Comparison of ENCODE assay signal across 8 cellular contexts in the genomic region with DNA sequence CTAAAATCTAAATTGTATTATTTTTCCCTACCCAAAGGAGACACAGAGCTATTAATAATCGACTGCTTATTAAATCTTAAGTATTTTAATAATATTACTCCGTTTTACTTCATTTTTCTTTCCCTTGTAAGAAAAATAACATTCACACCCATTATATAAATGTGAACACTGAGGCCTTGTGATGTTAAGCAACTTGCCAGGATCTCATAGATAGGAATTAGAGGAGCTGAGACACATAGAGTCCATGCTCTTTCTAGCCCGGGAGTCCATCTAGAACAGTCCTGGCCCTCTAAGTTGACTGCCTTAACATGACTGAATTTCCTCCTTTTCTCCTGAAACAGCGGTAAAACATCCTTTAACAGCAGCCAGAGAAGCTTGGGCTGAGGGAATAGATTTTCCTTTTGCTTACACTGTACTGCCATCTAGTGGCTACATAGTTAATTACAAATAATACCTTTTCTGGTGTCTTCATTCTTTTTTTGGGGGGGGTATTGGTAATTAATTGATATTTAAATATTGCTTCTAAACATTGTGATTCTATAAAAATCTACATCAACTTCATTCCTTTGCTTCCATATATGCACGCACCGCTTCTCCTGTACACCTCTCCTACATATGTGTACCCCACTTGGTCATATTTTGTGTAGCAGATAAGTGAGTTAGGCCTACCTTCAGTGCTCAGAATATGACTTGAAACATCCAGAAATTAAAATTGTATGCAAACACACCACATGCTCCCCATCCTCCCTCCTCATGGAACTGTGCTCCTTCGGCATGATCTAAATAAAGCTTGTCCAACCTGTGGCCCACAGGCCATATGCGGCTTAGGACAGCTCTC.
DNase-seq lines count a peak whose midpoint lies in the region; ATAC-seq and TF ChIP-seq lines count a peak whose summit lies in the region.

No MANE protein-coding gene starts in this region.

- no peak overlapping the region for H2BK15ac ChIP-seq in mesendoderm (replicated peaks; ENCODE audit: low read depth)

- ATAC-seq in GM18868 (IDR thresholded peaks at IDR 0.05; ENCODE audit: unreplicated experiment) (peak; percentile 73), HG03520 (IDR thresholded peaks at IDR 0.05; ENCODE audit: unreplicated experiment) (peak; percentile 66)

- H3K9me3 Mint-ChIP-seq in CD14-positive monocyte, result no peaks in the 10 kb centered on the region

- H3K36me3 ChIP-seq in colonic mucosa (no peaks in the 10 kb centered on the region), mesendoderm (ENCODE audit: control insufficient read depth, insufficient read depth, low read length) (no peaks in the 10 kb centered on the region)

- DNase-seq in CD14-positive monocyte (ENCODE audit: low spot score), result no peak
- peak; percentile 62 for DNase-seq in NCI-H82 treated with DMSO at 0.1 percent for 48 hours (lab: John Stamatoyannopoulos, UW; ENCODE audit: unreplicated experiment)
- DNase-seq in colonic mucosa, result no peak
- DNase-seq in mesendoderm, result peak; percentile 64
- no peak for DNase-seq in substantia nigra (lab: John Stamatoyannopoulos, UW)
- DNase-seq in stimulated activated CD4-positive, alpha-beta T cell treated with anti-CD3 and anti-CD28 coated beads, Interleukin-2, amount 100 ng/mL, for 24 hours, result no peak

- H3K4me1 ChIP-seq in colonic mucosa (no peaks in the 10 kb centered on the region), mesendoderm (ENCODE audit: control insufficient read depth, low read depth, low read length) (no peaks in the 10 kb centered on the region)

- peaks cover 0 to 2% (median 0%) of the 10 kb centered on the region in 3 donors for H3K27me3 Mint-ChIP-seq in CD14-positive monocyte (ENCODE audit: low read depth in 3 of 3)

- H3K9ac ChIP-seq in colonic mucosa (ENCODE audit: low read depth in 2 of 2, low read length in 2 of 2) (no peak overlapping the region), mesendoderm (ENCODE audit: low read length) (no peak overlapping the region)

- H3K4me2 ChIP-seq in mesendoderm (ENCODE audit: low read length), result no peak overlapping the region

- H3K56ac ChIP-seq in mesendoderm (ENCODE audit: low read length), result no peak overlapping the region

- no peaks in the 10 kb centered on the region for H3K9me3 ChIP-seq in colonic mucosa

- H3K4me3 Mint-ChIP-seq in CD14-positive monocyte, result no peak overlapping the region

- H3K18ac ChIP-seq in mesendoderm (ENCODE audit: low read length), result no peak overlapping the region

- H3K27me3 ChIP-seq in colonic mucosa, result no peaks in the 10 kb centered on the region
- no peaks in the 10 kb centered on the region for H3K27me3 ChIP-seq in mesendoderm (ENCODE audit: insufficient read depth, low read length, poor library complexity)

- H3K27ac Mint-ChIP-seq in CD14-positive monocyte, result no peak overlapping the region

- H2BK120ac ChIP-seq in mesendoderm (ENCODE audit: low read depth, low read length), result no peak overlapping the region

- no peak overlapping the region for H3K23ac ChIP-seq in mesendoderm (ENCODE audit: low read length)

- H2AK5ac ChIP-seq in mesendoderm (ENCODE audit: low read length), result no peak overlapping the region

- H3K4me1 Mint-ChIP-seq in CD14-positive monocyte, result no peaks in the 10 kb centered on the region

- no peak overlapping the region for H4K8ac ChIP-seq in mesendoderm (ENCODE audit: low read depth, low read length)

- H3K27ac ChIP-seq in colonic mucosa (no peak overlapping the region), mesendoderm (ENCODE audit: low read depth, low read length) (no peak overlapping the region), substantia nigra (ENCODE audit: low read depth, low read length, poor library complexity, severe bottlenecking) (no peak overlapping the region)

- H3K79me1 ChIP-seq in mesendoderm (ENCODE audit: low read length), result no peaks in the 10 kb centered on the region

- no peak overlapping the region for H2BK5ac ChIP-seq in mesendoderm (ENCODE audit: low read length)

- 100% methylated on average over 1 of the region's 8 CpGs for WGBS in mesendoderm (ENCODE audit: extremely low coverage, insufficient coverage, low lambda C conversion rate)

- no peaks in the 10 kb centered on the region for H3K79me2 ChIP-seq in mesendoderm (ENCODE audit: control insufficient read depth, insufficient read depth, low read length)

- H4K5ac ChIP-seq in mesendoderm (ENCODE audit: low read length), result no peak overlapping the region

- H3K36me3 Mint-ChIP-seq in CD14-positive monocyte, result no peaks in the 10 kb centered on the region

- intact Hi-C loops in CD14-positive monocyte (cut with micrococcal nuclease), result loop anchor here (5.0 to 10.0 kb wide), 2 partner anchors 1416 to 1924 kb away; no protein-coding TSS in a partner anchor
- intact Hi-C loops in colonic mucosa (cut with DNase I), result loop anchor here (5.0 kb wide), 1 partner anchor 371 kb away; no protein-coding TSS in a partner anchor

- no peak overlapping the region for H3K4me3 ChIP-seq in colonic mucosa
- no peak overlapping the region for H3K4me3 ChIP-seq in mesendoderm (ENCODE audit: low read length)

- no peak overlapping the region for H3K4ac ChIP-seq in mesendoderm (ENCODE audit: low read depth, low read length)

- TF ChIP-seq CTCF in CD14-positive monocyte (IDR thresholded peaks at IDR 0.05) (peak; percentile 76), colonic mucosa (IDR thresholded peaks at IDR 0.05) (peak; percentile 55)

Comparison
In these comparisons a context has a peak if more than half of its experiments do, and no peak if none do; other contexts are left out.
1. DNase-seq: peak in NCI-H82 treated with DMSO at 0.1 percent for 48 hours (single experiment) and mesendoderm (single experiment); none in CD14-positive monocyte (single experiment), colonic mucosa (single experiment), substantia nigra (0 of 49) and stimulated activated CD4-positive, alpha-beta T cell treated with anti-CD3 and anti-CD28 coated beads, Interleukin-2, amount 100 ng/mL, for 24 hours (0 of 2).